Comparison of ENCODE assay signal across 8 cellular contexts in genomic region chr14:103207404-103208072, GRCh38.
A peak's percentile ranks its signal among the peaks of the same experiment; 100 is the strongest.
DNase-seq lines count a peak whose midpoint lies in the region; ATAC-seq and TF ChIP-seq lines count a peak whose summit lies in the region.

No MANE protein-coding gene starts in this region.

- ATAC-seq in WTC11 (peak; percentile 63), left cardiac atrium (peak; percentile 64 to 70), HG02571 (IDR thresholded peaks at IDR 0.05; ENCODE audit: unreplicated experiment) (no peak)

- peaks cover 63% of the 10 kb centered on the region for H3K27me3 Mint-ChIP-seq in WTC11 (ENCODE audit: low read depth)

- CTCF ChIA-PET in BJ (lab: Yijun Ruan, JAX) = interaction anchor here (0.8 to 2.6 kb wide), 5 partner anchors 36 to 130 kb away, joined by 3 to 17 read pairs (median 3); no protein-coding TSS in a partner anchor
- CTCF ChIA-PET in WTC11 (lab: Charles Lee) = interaction anchor here (0.9 to 2.6 kb wide), 2 partner anchors 85 to 103 kb away, joined by 3 to 8 read pairs; no protein-coding TSS in a partner anchor

- TF ChIP-seq CTCF in BJ (IDR thresholded peaks at IDR 0.05; ENCODE audit: insufficient read depth, low read depth, low read length) (no peak), WTC11 (IDR thresholded peaks at IDR 0.05) (no peak), GM13976 (IDR thresholded peaks at IDR 0.05; ENCODE audit: borderline replicate concordance, control extremely low read depth, extremely low read depth, insufficient read depth, missing control alignments) (no peak)

- intact Hi-C loops in left cardiac atrium (cut with DNase I) = no loop called here
- intact Hi-C loops in posterior vena cava (cut with DNase I) = no loop called here

- H3K36me3 Mint-ChIP-seq in WTC11 = peaks cover 22% of the 10 kb centered on the region

- no peaks in the 10 kb centered on the region for H3K36me3 ChIP-seq in BJ (ENCODE audit: control insufficient read depth, insufficient read depth, low read length)

- H3K27me3 ChIP-seq in BJ (ENCODE audit: control insufficient read depth, insufficient read depth, low read length) = no peaks in the 10 kb centered on the region

- no peak overlapping the region for H3K27ac Mint-ChIP-seq in WTC11

- POLR2A ChIA-PET in BJ (lab: Charles Lee) (interaction anchor here (0.6 kb wide), 1 partner anchor 27 kb away, joined by 3 read pairs; no protein-coding TSS in a partner anchor), WTC11 (lab: Charles Lee) (no interaction called here)

- H3K4me1 Mint-ChIP-seq in WTC11 = peaks cover 7% of the 10 kb centered on the region; the same call in 1 of the 2 replicates

- in situ Hi-C loops in GM13976 (cut with MboI; ENCODE audit: low sequenced_read_pairs, unreplicated experiment) = no loop called here

- no peak for DNase-seq in BJ (ENCODE audit: low read depth)
- peak; percentile 42 for DNase-seq in WTC11 (ENCODE audit: low spot score)
- peak; percentile 56 for DNase-seq in left cardiac atrium
- peak; percentile 80 for DNase-seq in posterior vena cava (ENCODE audit: low spot score)
- DNase-seq in GM13976 (ENCODE audit: low spot score) = no peak
- DNase-seq in NOMO-1 treated with dmso at 0.1 percent for 144 hours (lab: John Stamatoyannopoulos, UW; ENCODE audit: unreplicated experiment) = no peak
- DNase-seq in SW 1271 (lab: John Stamatoyannopoulos, UW) = no peak

- H3K4me3 Mint-ChIP-seq in WTC11 = peak overlapping the region; percentile 58

- H3K9me3 Mint-ChIP-seq in WTC11 = peaks cover 23% of the 10 kb centered on the region

- H3K4me3 ChIP-seq in BJ (ENCODE audit: low read depth, low read length) = peak overlapping the region; percentile 57

TF ChIP-seq in WTC11, 78 proteins besides CTCF, POLR2A, EP300 and RAD21 (continues in another document):
- no peak for TF ChIP-seq ZSCAN18 (CRISPR knock-in tag; IDR thresholded peaks at IDR 0.05)
- 0 out of 2 replicates have a peak, but pooled peaks have one; percentile 66 for TF ChIP-seq FOXK1 (CRISPR knock-in tag; IDR thresholded peaks at IDR 0.05)
- TF ChIP-seq TEAD1 (CRISPR knock-in tag; IDR thresholded peaks at IDR 0.05) = peak; percentile 73; the same call in 1 of the 2 replicates
- no peak for TF ChIP-seq ZNF416 (CRISPR knock-in tag; IDR thresholded peaks at IDR 0.05)
- TF ChIP-seq FOXJ3 (CRISPR knock-in tag; IDR thresholded peaks at IDR 0.05; ENCODE audit: borderline replicate concordance) = no peak
- TF ChIP-seq, protein P1, sequence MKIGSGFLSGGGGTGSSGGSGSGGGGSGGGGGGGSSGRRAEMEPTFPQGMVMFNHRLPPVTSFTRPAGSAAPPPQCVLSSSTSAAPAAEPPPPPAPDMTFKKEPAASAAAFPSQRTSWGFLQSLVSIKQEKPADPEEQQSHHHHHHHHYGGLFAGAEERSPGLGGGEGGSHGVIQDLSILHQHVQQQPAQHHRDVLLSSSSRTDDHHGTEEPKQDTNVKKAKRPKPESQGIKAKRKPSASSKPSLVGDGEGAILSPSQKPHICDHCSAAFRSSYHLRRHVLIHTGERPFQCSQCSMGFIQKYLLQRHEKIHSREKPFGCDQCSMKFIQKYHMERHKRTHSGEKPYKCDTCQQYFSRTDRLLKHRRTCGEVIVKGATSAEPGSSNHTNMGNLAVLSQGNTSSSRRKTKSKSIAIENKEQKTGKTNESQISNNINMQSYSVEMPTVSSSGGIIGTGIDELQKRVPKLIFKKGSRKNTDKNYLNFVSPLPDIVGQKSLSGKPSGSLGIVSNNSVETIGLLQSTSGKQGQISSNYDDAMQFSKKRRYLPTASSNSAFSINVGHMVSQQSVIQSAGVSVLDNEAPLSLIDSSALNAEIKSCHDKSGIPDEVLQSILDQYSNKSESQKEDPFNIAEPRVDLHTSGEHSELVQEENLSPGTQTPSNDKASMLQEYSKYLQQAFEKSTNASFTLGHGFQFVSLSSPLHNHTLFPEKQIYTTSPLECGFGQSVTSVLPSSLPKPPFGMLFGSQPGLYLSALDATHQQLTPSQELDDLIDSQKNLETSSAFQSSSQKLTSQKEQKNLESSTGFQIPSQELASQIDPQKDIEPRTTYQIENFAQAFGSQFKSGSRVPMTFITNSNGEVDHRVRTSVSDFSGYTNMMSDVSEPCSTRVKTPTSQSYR (CRISPR knock-in tag; IDR thresholded peaks at IDR 0.05) = no peak
- TF ChIP-seq, protein P2, sequence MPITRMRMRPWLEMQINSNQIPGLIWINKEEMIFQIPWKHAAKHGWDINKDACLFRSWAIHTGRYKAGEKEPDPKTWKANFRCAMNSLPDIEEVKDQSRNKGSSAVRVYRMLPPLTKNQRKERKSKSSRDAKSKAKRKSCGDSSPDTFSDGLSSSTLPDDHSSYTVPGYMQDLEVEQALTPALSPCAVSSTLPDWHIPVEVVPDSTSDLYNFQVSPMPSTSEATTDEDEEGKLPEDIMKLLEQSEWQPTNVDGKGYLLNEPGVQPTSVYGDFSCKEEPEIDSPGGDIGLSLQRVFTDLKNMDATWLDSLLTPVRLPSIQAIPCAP (CRISPR knock-in tag; IDR thresholded peaks at IDR 0.05) = no peak
- TF ChIP-seq CBFB (CRISPR knock-in tag; IDR thresholded peaks at IDR 0.05; ENCODE audit: low read depth) = no peak
- TF ChIP-seq ZBTB43 (CRISPR knock-in tag; IDR thresholded peaks at IDR 0.05) = peak; percentile 82
- TF ChIP-seq, protein P3, sequence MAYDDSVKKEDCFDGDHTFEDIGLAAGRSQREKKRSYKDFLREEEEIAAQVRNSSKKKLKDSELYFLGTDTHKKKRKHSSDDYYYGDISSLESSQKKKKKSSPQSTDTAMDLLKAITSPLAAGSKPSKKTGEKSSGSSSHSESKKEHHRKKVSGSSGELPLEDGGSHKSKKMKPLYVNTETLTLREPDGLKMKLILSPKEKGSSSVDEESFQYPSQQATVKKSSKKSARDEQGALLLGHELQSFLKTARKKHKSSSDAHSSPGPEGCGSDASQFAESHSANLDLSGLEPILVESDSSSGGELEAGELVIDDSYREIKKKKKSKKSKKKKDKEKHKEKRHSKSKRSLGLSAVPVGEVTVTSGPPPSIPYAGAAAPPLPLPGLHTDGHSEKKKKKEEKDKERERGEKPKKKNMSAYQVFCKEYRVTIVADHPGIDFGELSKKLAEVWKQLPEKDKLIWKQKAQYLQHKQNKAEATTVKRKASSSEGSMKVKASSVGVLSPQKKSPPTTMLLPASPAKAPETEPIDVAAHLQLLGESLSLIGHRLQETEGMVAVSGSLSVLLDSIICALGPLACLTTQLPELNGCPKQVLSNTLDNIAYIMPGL (CRISPR knock-in tag; IDR thresholded peaks at IDR 0.05) = no peak
- no peak for TF ChIP-seq USF1 (CRISPR knock-in tag; IDR thresholded peaks at IDR 0.05)
- no peak for TF ChIP-seq TEAD4 (CRISPR knock-in tag; IDR thresholded peaks at IDR 0.05)
- no peak; the same call in 1 of the 2 replicates for TF ChIP-seq STAT6 (CRISPR knock-in tag; conservative IDR thresholded peaks at IDR 0.05; ENCODE audit: low read depth)
- TF ChIP-seq ZNF232 (CRISPR knock-in tag; IDR thresholded peaks at IDR 0.05) = peak; percentile 84; the same call in 1 of the 2 replicates

Comparison
In these comparisons a context has a peak if more than half of its experiments do, and no peak if none do; other contexts are left out.
1. DNase-seq: peak in WTC11 (single experiment), left cardiac atrium (single experiment) and posterior vena cava (single experiment); none in BJ (single experiment), GM13976 (single experiment), NOMO-1 treated with dmso at 0.1 percent for 144 hours (single experiment) and SW 1271 (0 of 2).